Comparison of ENCODE assay signal across 8 cellular contexts in genomic region chr11:107457558-107458271, GRCh38. TPM values are rescaled to one million over a fixed set of nuclear protein-coding genes. Genes with fewer than 3 reads are reported as not detected.
A peak's percentile ranks its signal among the peaks of the same experiment; 100 is the strongest.
DNase-seq lines count a peak whose midpoint lies in the region; ATAC-seq lines count a peak whose summit lies in the region.

TSS of gene CWF19L2 (minus strand) at chr11:107457825. CDS start at chr11:107457816, 9 bp downstream.

- intact Hi-C loops in activated CD4-positive, alpha-beta T cell treated with anti-CD3 and anti-CD28 coated beads for 36 hours (cut with DNase I, micrococcal nuclease) = loop anchor here (1.0 to 10.0 kb wide), 9 partner anchors 107 to 1435 kb away; partner anchors contain the start of genes ALKBH8 (in 2 of the 2), AASDHPPT (in 1 of the 2), C11orf65 (in 1 of the 2) and CUL5 (in 1 of the 2)

- no peaks in the 10 kb centered on the region for H3K27me3 Mint-ChIP-seq in activated CD4-positive, alpha-beta T cell treated with anti-CD3 and anti-CD28 coated beads for 36 hours

- POLR2A ChIA-PET in activated CD4-positive, alpha-beta T cell treated with anti-CD3 and anti-CD28 coated beads for 36 hours (lab: Charles Lee) = interaction anchor here (0.6 kb wide), 2 partner anchors 13 to 81 kb away, joined by 3 read pairs; no protein-coding TSS in a partner anchor

- H3K27ac ChIP-seq in cingulate gyrus (ENCODE audit: low read depth, low read length) = peak within 1 kb of the TSS; percentile 42

- ATAC-seq in HG03442 (IDR thresholded peaks at IDR 0.05; ENCODE audit: unreplicated experiment) = peak; percentile 97
- ATAC-seq in activated CD4-positive, alpha-beta T cell treated with anti-CD3 and anti-CD28 coated beads for 36 hours = peak; percentile 99

- peak within 1 kb of the TSS; percentile 84 for H3K4me3 Mint-ChIP-seq in activated CD4-positive, alpha-beta T cell treated with anti-CD3 and anti-CD28 coated beads for 36 hours

- peaks cover 2% of the 10 kb centered on the region for H3K36me3 Mint-ChIP-seq in activated CD4-positive, alpha-beta T cell treated with anti-CD3 and anti-CD28 coated beads for 36 hours (ENCODE audit: low read depth)

- H3K9me3 Mint-ChIP-seq in activated CD4-positive, alpha-beta T cell treated with anti-CD3 and anti-CD28 coated beads for 36 hours (ENCODE audit: low read depth) = no peaks in the 10 kb centered on the region

- CTCF ChIA-PET in activated CD4-positive, alpha-beta T cell treated with anti-CD3 and anti-CD28 coated beads for 36 hours (lab: Charles Lee) = interaction anchor here (0.5 to 1.2 kb wide), 2 partner anchors 70 to 105 kb away, joined by 3 to 4 read pairs; no protein-coding TSS in a partner anchor

- peak within 1 kb of the TSS; percentile 95 for H3K27ac Mint-ChIP-seq in activated CD4-positive, alpha-beta T cell treated with anti-CD3 and anti-CD28 coated beads for 36 hours

- H3K4me1 Mint-ChIP-seq in activated CD4-positive, alpha-beta T cell treated with anti-CD3 and anti-CD28 coated beads for 36 hours = peaks cover 21% of the 10 kb centered on the region

- DNase-seq in Ammon's horn (ENCODE audit: low spot score) (peak; percentile 94), GM19238 (ENCODE audit: insufficient read length, low spot score) (peak; percentile 70), NCI-H524 (lab: John Stamatoyannopoulos, UW) (peak; percentile 91 to 96), kidney tubule cell (ENCODE audit: low spot score) (peak; percentile 97)
- DNase-seq in activated CD4-positive, alpha-beta T cell treated with anti-CD3 and anti-CD28 coated beads for 36 hours = peak; percentile 94
- peak; percentile 62 to 78 (median 73) for DNase-seq in stimulated activated CD4-positive, alpha-beta T cell treated with anti-CD3 and anti-CD28 coated beads, Interleukin-1b, Interleukin-23, amount 100 ng/mL, for 24 hours (ENCODE audit: low read depth in 4 of 4, low spot score in 1 of 4)

RNA-seq across cellular contexts. Expression of gene CWF19L2, which starts in this region (rescaled TPM):
- 10 to 100 TPM; 14.1 to 14.3 TPM for total RNA-seq in activated CD4-positive, alpha-beta T cell treated with anti-CD3 and anti-CD28 coated beads for 36 hours

Comparison
In these comparisons a context has a peak if more than half of its experiments do, and no peak if none do; other contexts are left out.
1. Peak in every context shown above with its lines: DNase-seq, ATAC-seq and H3K27ac ChIP-seq.